Comparison of ENCODE assay signal across 14 cellular contexts in genomic region chr7:113100091-113100723, GRCh38. TPM values are rescaled to one million over a fixed set of nuclear protein-coding genes. Genes with fewer than 3 reads are reported as not detected.
DNase-seq lines count a peak whose midpoint lies in the region; ATAC-seq, FAIRE-seq and TF ChIP-seq lines count a peak whose summit lies in the region.
"Had no signal": no experiment of that assay in that cellular context is flagged by ENCODE, and none has a peak within 500 bp of the region (broad histone marks: within the 10 kb centered on the region; RNA-seq: fewer than 3 reads in every experiment).

No MANE protein-coding gene starts in this region.

- H3K9ac ChIP-seq in astrocyte (ENCODE audit: low read length): no peak overlapping the region

- H3K4me3 Mint-ChIP-seq in astrocyte (ENCODE audit: unreplicated experiment): no peak overlapping the region
- H3K4me3 Mint-ChIP-seq in CD8-positive, alpha-beta memory T cell: no peak overlapping the region
- H3K4me3 Mint-ChIP-seq: T-cell had no signal

- DNase-seq in AG08395 (ENCODE audit: low spot score) (peak; percentile 25), M059J (ENCODE audit: low read depth) (peak; percentile 54), astrocyte (ENCODE audit: low read depth) (peak; percentile 57), kidney epithelial cell (ENCODE audit: low read depth) (peak; percentile 50), NCI-H2029 (lab: John Stamatoyannopoulos, UW) (no peak), 8988T (no peak)
- DNase-seq in CD8-positive, alpha-beta memory T cell: no peak
- DNase-seq: dermis blood vessel endothelial cell; NCI-H1930; stimulated activated naive CD8-positive, alpha-beta T cell treated with anti-CD3 and anti-CD28 coated beads, Interleukin-15, Interleukin-2, amounts not matched to agents 100 U/mL and 50 U/mL, for 24 hours; T-cell had no signal

- no peaks in the 10 kb centered on the region for H3K27me3 ChIP-seq in astrocyte (ENCODE audit: insufficient read depth, low read length)
- H3K27me3 ChIP-seq in kidney epithelial cell (ENCODE audit: control insufficient read depth, insufficient read depth, low read length): no peaks in the 10 kb centered on the region
- H3K27me3 ChIP-seq in CD8-positive, alpha-beta memory T cell (ENCODE audit: insufficient read depth, low read length, poor library complexity, severe bottlenecking): no peaks in the 10 kb centered on the region

- H3K9me3 ChIP-seq in astrocyte (ENCODE audit: insufficient read depth, low read depth, low read length): no peaks in the 10 kb centered on the region
- no peaks in the 10 kb centered on the region for H3K9me3 ChIP-seq in CD8-positive, alpha-beta memory T cell (ENCODE audit: low read length)
- H3K9me3 ChIP-seq: HAP-1 had no signal

- H3K4me2 ChIP-seq in astrocyte (ENCODE audit: low read length): no peak overlapping the region

- H3K27ac Mint-ChIP-seq in astrocyte (ENCODE audit: unreplicated experiment): no peak overlapping the region
- no peak overlapping the region for H3K27ac Mint-ChIP-seq in CD8-positive, alpha-beta memory T cell
- H3K27ac Mint-ChIP-seq: T-cell had no signal

- TF ChIP-seq CTCF in astrocyte (IDR thresholded peaks at IDR 0.05; ENCODE audit: insufficient read depth, low read depth, low read length) (no peak), kidney epithelial cell (IDR thresholded peaks at IDR 0.05; ENCODE audit: insufficient read depth, low read length, poor library complexity, severe bottlenecking) (no peak)

- CTCF ChIA-PET in CD8-positive, alpha-beta memory T cell (lab: Charles Lee): no interaction called here

- ATAC-seq in HG03354 (IDR thresholded peaks at IDR 0.05; ENCODE audit: poor library complexity, severe bottlenecking, unreplicated experiment): no peak
- ATAC-seq: stimulated activated naive CD8-positive, alpha-beta T cell treated with anti-CD3 and anti-CD28 coated beads, Interleukin-15, Interleukin-2, amounts not matched to agents 100 U/mL and 50 U/mL, for 24 hours; T-cell had no signal

- H2AFZ ChIP-seq in astrocyte (ENCODE audit: low read depth, low read length): no peak overlapping the region

- FAIRE-seq in astrocyte (lab: Jason Lieb, UNC): no peak

- no peaks in the 10 kb centered on the region for H3K36me3 Mint-ChIP-seq in astrocyte (ENCODE audit: low read depth, unreplicated experiment)
- H3K36me3 Mint-ChIP-seq in CD8-positive, alpha-beta memory T cell: no peaks in the 10 kb centered on the region

- H3K27me3 Mint-ChIP-seq in astrocyte (ENCODE audit: low read depth, unreplicated experiment): no peaks in the 10 kb centered on the region
- peaks cover 13 to 36% of the 10 kb centered on the region in 2 donors for H3K27me3 Mint-ChIP-seq in CD8-positive, alpha-beta memory T cell

- H3K36me3 ChIP-seq in astrocyte (ENCODE audit: insufficient read depth, low read length): no peaks in the 10 kb centered on the region
- H3K36me3 ChIP-seq in kidney epithelial cell (ENCODE audit: control insufficient read depth, insufficient read depth, low read length): no peaks in the 10 kb centered on the region
- H3K36me3 ChIP-seq in CD8-positive, alpha-beta memory T cell (ENCODE audit: insufficient read depth, low read length): no peaks in the 10 kb centered on the region
- H3K36me3 ChIP-seq: HAP-1 had no signal

- no peaks in the 10 kb centered on the region for H3K4me1 ChIP-seq in astrocyte (ENCODE audit: insufficient read depth, low read length)
- H3K4me1 ChIP-seq in CD8-positive, alpha-beta memory T cell (ENCODE audit: insufficient read depth, low read length): no peaks in the 10 kb centered on the region
- H3K4me1 ChIP-seq: HAP-1 had no signal

- H3K4me1 Mint-ChIP-seq in astrocyte (ENCODE audit: low read depth, unreplicated experiment): no peaks in the 10 kb centered on the region
- H3K4me1 Mint-ChIP-seq in CD8-positive, alpha-beta memory T cell: no peaks in the 10 kb centered on the region
- H3K4me1 Mint-ChIP-seq: T-cell had no signal

- H3K4me3 ChIP-seq in astrocyte (ENCODE audit: insufficient read depth, low read depth, low read length) (no peak overlapping the region), kidney epithelial cell (ENCODE audit: low read depth, low read length) (no peak overlapping the region)
- no peak overlapping the region for H3K4me3 ChIP-seq in CD8-positive, alpha-beta memory T cell (ENCODE audit: low read length)
- H3K4me3 ChIP-seq: HAP-1 had no signal

- H4K20me1 ChIP-seq in astrocyte (ENCODE audit: insufficient read depth, low read length): no peaks in the 10 kb centered on the region

- no peaks in the 10 kb centered on the region for H3K79me2 ChIP-seq in astrocyte (ENCODE audit: insufficient read depth, low read length)

- POLR2A ChIA-PET in CD8-positive, alpha-beta memory T cell (lab: Charles Lee): no interaction called here

- H3K9me3 Mint-ChIP-seq in astrocyte (ENCODE audit: unreplicated experiment): no peaks in the 10 kb centered on the region
- H3K9me3 Mint-ChIP-seq in CD8-positive, alpha-beta memory T cell: no peaks in the 10 kb centered on the region
- H3K9me3 Mint-ChIP-seq: T-cell had no signal

- no peak overlapping the region for H3K27ac ChIP-seq in astrocyte (ENCODE audit: low read depth, low read length)
- no peak overlapping the region for H3K27ac ChIP-seq in CD8-positive, alpha-beta memory T cell (ENCODE audit: low read depth, low read length)
- H3K27ac ChIP-seq: C4-2B had no signal

RNA-seq across cellular contexts. Expression of gene GPR85, which starts 13.6 kb away (rescaled TPM):
- total RNA-seq in M059J (2014; rRNA removed; shearing (Covaris generic)): 0.15 and 0.59 TPM in 2 replicates
- total RNA-seq in astrocyte (0.73 and 1.3 TPM in 2 replicates), kidney epithelial cell (0.42 TPM in 1 of 2 replicates, not detected in the other)
- total RNA-seq in CD8-positive, alpha-beta memory T cell: not detected
- polyA plus RNA-seq in CD8-positive, alpha-beta memory T cell: not detected
- total RNA-seq: T-cell had no signal

RNA-seq across cellular contexts. Expression of gene SMIM30, which starts 18.1 kb away (rescaled TPM):
- total RNA-seq in M059J (2014; rRNA removed; shearing (Covaris generic)): 109 and 149 TPM in 2 replicates
- total RNA-seq in astrocyte (45.1 and 52.9 TPM in 2 replicates), kidney epithelial cell (48.7 and 54.9 TPM in 2 replicates)
- total RNA-seq in CD8-positive, alpha-beta memory T cell: 10 to 100 TPM; 47.9 to 52.4 TPM
- polyA plus RNA-seq in CD8-positive, alpha-beta memory T cell: 53.3 TPM

Comparison
In these comparisons a context has a peak if more than half of its experiments do, and no peak if none do; other contexts are left out.
1. DNase-seq: peak in AG08395 (single experiment), M059J (single experiment), astrocyte (single experiment) and kidney epithelial cell (single experiment); none in NCI-H2029 (single experiment), CD8-positive, alpha-beta memory T cell (0 of 5) and 8988T (single experiment).